ENCODE assay signal across 23 cellular contexts in genomic region chr2:120906914-120907313, GRCh38.
"Had no signal": no experiment of that assay in that cellular context is flagged by ENCODE, and none has a peak within 500 bp of the region (broad histone marks: within the 10 kb centered on the region; RNA-seq: fewer than 3 reads in every experiment).

No MANE protein-coding gene starts in this region.

- DNase-seq: dermis blood vessel endothelial cell; effector memory CD4-positive, alpha-beta T cell; esophagus squamous epithelium; heart left ventricle; kidney; mesendoderm; midbrain; naive thymus-derived CD4-positive, alpha-beta T cell; nephron progenitor cell; sigmoid colon; stimulated activated CD4-positive, alpha-beta T cell treated with anti-CD3 and anti-CD28 coated beads, Interleukin-2, amount 100 ng/mL, for 24 hours; stimulated activated CD4-positive, alpha-beta T cell treated with anti-CD3 and anti-CD28 coated beads, Interleukin-4, amount 100 ng/mL, for 24 hours; stimulated activated naive CD8-positive, alpha-beta T cell treated with anti-CD3 and anti-CD28 coated beads, Interleukin-15, Interleukin-2, amounts not matched to agents 100 U/mL and 50 U/mL, for 24 hours; substantia nigra; testis; tibial artery had no signal

- H3K4me1 Mint-ChIP-seq: naive thymus-derived CD4-positive, alpha-beta T cell; stimulated activated memory B cell treated with anti-CD40 and anti-IgM and Interleukin-4, amounts not matched to agents 10 μg/mL and 1 μg/mL and 100 μg/mL, for 72 hours had no signal

- H3K27ac Mint-ChIP-seq: naive thymus-derived CD4-positive, alpha-beta T cell; nephron progenitor cell; stimulated activated memory B cell treated with anti-CD40 and anti-IgM and Interleukin-4, amounts not matched to agents 10 μg/mL and 1 μg/mL and 100 μg/mL, for 72 hours; type B pancreatic cell had no signal

- H3K27me3 ChIP-seq: heart left ventricle, hepatocyte, sigmoid colon, testis, tibial artery had no signal

- ATAC-seq: left lobe of liver; right cardiac atrium; stimulated activated memory B cell treated with anti-CD40 and anti-IgM and Interleukin-4, amounts not matched to agents 10 μg/mL and 1 μg/mL and 100 μg/mL, for 72 hours; stimulated activated naive CD8-positive, alpha-beta T cell treated with anti-CD3 and anti-CD28 coated beads, Interleukin-15, Interleukin-2, amounts not matched to agents 100 U/mL and 50 U/mL, for 24 hours had no signal

- H3K27ac ChIP-seq: coronary artery, esophagus squamous epithelium, heart left ventricle, hepatocyte, prostate gland, sigmoid colon, testis, tibial artery had no signal

- H3K9me3 Mint-ChIP-seq: nephron progenitor cell; stimulated activated memory B cell treated with anti-CD40 and anti-IgM and Interleukin-4, amounts not matched to agents 10 μg/mL and 1 μg/mL and 100 μg/mL, for 72 hours; type B pancreatic cell had no signal

- H3K36me3 Mint-ChIP-seq: naive thymus-derived CD4-positive, alpha-beta T cell; stimulated activated memory B cell treated with anti-CD40 and anti-IgM and Interleukin-4, amounts not matched to agents 10 μg/mL and 1 μg/mL and 100 μg/mL, for 72 hours had no signal

- H3K9me3 ChIP-seq: esophagus squamous epithelium, heart left ventricle, prostate gland, sigmoid colon, testis, tibial artery had no signal

- H3K4me1 ChIP-seq: prostate gland had no signal

- H3K4me3 ChIP-seq: coronary artery, esophagus squamous epithelium, heart left ventricle, hepatocyte, prostate gland, sigmoid colon, testis, tibial artery had no signal

- H3K36me3 ChIP-seq: esophagus squamous epithelium, heart left ventricle, prostate gland, sigmoid colon, tibial artery had no signal

- H3K4me3 Mint-ChIP-seq: naive thymus-derived CD4-positive, alpha-beta T cell; nephron progenitor cell; stimulated activated memory B cell treated with anti-CD40 and anti-IgM and Interleukin-4, amounts not matched to agents 10 μg/mL and 1 μg/mL and 100 μg/mL, for 72 hours; type B pancreatic cell had no signal
